Comparison of ENCODE assay signal across 1 cellular context in the genomic region with DNA sequence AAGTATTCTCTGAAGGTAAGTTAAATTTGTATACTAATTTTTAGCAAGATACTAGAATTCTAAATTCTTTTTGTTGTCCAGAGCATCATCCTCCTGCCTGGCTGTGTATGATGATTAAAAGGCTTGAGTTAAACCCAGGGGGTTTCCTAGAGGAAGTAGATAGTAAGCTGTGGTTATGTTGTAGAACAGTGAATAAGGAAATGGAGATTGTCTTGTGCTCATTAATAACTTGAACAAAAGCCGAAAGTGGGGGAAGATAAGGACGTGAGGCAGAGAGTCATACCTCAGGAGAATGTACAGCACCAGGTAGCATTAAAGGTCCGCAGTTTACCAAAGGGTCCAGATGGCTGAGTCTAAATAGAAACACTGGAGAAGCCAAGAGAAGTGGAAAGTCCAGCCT.
TF ChIP-seq lines count a peak whose summit lies in the region.

No MANE protein-coding gene starts in this region.

TF ChIP-seq in GM12878, 131 proteins besides CTCF, POLR2A, EP300 and RAD21 (continued from another document):
- no peak for TF ChIP-seq EZH2 (IDR thresholded peaks at IDR 0.05; ENCODE audit: borderline replicate concordance, control insufficient read depth, low read depth, low read length)
- TF ChIP-seq RELA (IDR thresholded peaks at IDR 0.05; ENCODE audit: borderline replicate concordance, partially characterized antibody) = peak; percentile 65
- TF ChIP-seq, protein P1, sequence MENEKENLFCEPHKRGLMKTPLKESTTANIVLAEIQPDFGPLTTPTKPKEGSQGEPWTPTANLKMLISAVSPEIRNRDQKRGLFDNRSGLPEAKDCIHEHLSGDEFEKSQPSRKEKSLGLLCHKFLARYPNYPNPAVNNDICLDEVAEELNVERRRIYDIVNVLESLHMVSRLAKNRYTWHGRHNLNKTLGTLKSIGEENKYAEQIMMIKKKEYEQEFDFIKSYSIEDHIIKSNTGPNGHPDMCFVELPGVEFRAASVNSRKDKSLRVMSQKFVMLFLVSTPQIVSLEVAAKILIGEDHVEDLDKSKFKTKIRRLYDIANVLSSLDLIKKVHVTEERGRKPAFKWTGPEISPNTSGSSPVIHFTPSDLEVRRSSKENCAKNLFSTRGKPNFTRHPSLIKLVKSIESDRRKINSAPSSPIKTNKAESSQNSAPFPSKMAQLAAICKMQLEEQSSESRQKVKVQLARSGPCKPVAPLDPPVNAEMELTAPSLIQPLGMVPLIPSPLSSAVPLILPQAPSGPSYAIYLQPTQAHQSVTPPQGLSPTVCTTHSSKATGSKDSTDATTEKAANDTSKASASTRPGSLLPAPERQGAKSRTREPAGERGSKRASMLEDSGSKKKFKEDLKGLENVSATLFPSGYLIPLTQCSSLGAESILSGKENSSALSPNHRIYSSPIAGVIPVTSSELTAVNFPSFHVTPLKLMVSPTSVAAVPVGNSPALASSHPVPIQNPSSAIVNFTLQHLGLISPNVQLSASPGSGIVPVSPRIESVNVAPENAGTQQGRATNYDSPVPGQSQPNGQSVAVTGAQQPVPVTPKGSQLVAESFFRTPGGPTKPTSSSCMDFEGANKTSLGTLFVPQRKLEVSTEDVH (IDR thresholded peaks at IDR 0.05; ENCODE audit: low read depth, partially characterized antibody) = no peak
- TF ChIP-seq, protein P2, sequence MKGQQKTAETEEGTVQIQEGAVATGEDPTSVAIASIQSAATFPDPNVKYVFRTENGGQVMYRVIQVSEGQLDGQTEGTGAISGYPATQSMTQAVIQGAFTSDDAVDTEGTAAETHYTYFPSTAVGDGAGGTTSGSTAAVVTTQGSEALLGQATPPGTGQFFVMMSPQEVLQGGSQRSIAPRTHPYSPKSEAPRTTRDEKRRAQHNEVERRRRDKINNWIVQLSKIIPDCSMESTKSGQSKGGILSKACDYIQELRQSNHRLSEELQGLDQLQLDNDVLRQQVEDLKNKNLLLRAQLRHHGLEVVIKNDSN (IDR thresholded peaks at IDR 0.05; ENCODE audit: borderline replicate concordance, extremely low read length, insufficient read depth, low read depth, low read length) = no peak
- TF ChIP-seq YBX1 (IDR thresholded peaks at IDR 0.05) = no peak
- TF ChIP-seq MEF2B (IDR thresholded peaks at IDR 0.05; ENCODE audit: partially characterized antibody, poor library complexity, severe bottlenecking) = peak; percentile 28
- TF ChIP-seq, protein P3, sequence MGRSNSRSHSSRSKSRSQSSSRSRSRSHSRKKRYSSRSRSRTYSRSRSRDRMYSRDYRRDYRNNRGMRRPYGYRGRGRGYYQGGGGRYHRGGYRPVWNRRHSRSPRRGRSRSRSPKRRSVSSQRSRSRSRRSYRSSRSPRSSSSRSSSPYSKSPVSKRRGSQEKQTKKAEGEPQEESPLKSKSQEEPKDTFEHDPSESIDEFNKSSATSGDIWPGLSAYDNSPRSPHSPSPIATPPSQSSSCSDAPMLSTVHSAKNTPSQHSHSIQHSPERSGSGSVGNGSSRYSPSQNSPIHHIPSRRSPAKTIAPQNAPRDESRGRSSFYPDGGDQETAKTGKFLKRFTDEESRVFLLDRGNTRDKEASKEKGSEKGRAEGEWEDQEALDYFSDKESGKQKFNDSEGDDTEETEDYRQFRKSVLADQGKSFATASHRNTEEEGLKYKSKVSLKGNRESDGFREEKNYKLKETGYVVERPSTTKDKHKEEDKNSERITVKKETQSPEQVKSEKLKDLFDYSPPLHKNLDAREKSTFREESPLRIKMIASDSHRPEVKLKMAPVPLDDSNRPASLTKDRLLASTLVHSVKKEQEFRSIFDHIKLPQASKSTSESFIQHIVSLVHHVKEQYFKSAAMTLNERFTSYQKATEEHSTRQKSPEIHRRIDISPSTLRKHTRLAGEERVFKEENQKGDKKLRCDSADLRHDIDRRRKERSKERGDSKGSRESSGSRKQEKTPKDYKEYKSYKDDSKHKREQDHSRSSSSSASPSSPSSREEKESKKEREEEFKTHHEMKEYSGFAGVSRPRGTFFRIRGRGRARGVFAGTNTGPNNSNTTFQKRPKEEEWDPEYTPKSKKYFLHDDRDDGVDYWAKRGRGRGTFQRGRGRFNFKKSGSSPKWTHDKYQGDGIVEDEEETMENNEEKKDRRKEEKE (IDR thresholded peaks at IDR 0.05) = no peak
- no peak for TF ChIP-seq BACH1 (IDR thresholded peaks at IDR 0.05; ENCODE audit: borderline replicate concordance)
- TF ChIP-seq SPI1 (IDR thresholded peaks at IDR 0.05; ENCODE audit: borderline replicate concordance, insufficient read depth, low read depth, low read length) = peak; percentile 83
- TF ChIP-seq, protein P4, sequence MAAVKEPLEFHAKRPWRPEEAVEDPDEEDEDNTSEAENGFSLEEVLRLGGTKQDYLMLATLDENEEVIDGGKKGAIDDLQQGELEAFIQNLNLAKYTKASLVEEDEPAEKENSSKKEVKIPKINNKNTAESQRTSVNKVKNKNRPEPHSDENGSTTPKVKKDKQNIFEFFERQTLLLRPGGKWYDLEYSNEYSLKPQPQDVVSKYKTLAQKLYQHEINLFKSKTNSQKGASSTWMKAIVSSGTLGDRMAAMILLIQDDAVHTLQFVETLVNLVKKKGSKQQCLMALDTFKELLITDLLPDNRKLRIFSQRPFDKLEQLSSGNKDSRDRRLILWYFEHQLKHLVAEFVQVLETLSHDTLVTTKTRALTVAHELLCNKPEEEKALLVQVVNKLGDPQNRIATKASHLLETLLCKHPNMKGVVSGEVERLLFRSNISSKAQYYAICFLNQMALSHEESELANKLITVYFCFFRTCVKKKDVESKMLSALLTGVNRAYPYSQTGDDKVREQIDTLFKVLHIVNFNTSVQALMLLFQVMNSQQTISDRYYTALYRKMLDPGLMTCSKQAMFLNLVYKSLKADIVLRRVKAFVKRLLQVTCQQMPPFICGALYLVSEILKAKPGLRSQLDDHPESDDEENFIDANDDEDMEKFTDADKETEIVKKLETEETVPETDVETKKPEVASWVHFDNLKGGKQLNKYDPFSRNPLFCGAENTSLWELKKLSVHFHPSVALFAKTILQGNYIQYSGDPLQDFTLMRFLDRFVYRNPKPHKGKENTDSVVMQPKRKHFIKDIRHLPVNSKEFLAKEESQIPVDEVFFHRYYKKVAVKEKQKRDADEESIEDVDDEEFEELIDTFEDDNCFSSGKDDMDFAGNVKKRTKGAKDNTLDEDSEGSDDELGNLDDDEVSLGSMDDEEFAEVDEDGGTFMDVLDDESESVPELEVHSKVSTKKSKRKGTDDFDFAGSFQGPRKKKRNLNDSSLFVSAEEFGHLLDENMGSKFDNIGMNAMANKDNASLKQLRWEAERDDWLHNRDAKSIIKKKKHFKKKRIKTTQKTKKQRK (IDR thresholded peaks at IDR 0.05; ENCODE audit: low read depth, low read length) = no peak
- no peak for TF ChIP-seq EGR1 (IDR thresholded peaks at IDR 0.05; ENCODE audit: borderline replicate concordance in 1 of 2, low read depth in 2 of 2, low read length in 2 of 2)
- TF ChIP-seq CREM (IDR thresholded peaks at IDR 0.05; ENCODE audit: low read depth) = no peak
- TF ChIP-seq IKZF2 (IDR thresholded peaks at IDR 0.05) = peak; percentile 40 to 50; a peak in 2 of 4 replicates
- TF ChIP-seq ZNF217 (IDR thresholded peaks at IDR 0.05) = no peak
- TF ChIP-seq, protein P5, sequence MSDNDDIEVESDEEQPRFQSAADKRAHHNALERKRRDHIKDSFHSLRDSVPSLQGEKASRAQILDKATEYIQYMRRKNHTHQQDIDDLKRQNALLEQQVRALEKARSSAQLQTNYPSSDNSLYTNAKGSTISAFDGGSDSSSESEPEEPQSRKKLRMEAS (IDR thresholded peaks at IDR 0.05; ENCODE audit: low read depth, low read length) = no peak
- peak in 1 of 2 experiments; percentile 82; a peak in 1 of 4 replicates for TF ChIP-seq ETV6 (conservative IDR thresholded peaks at IDR 0.05 in 1 of 2, IDR thresholded peaks at IDR 0.05 in 1 of 2; ENCODE audit: borderline replicate concordance in 1 of 2, low read depth in 1 of 2)
- TF ChIP-seq SUZ12 (IDR thresholded peaks at IDR 0.05; ENCODE audit: unreplicated experiment) = no peak
- peak; percentile 72; the same call in 1 of the 2 replicates for TF ChIP-seq BCL11A (IDR thresholded peaks at IDR 0.05; ENCODE audit: low read depth, low read length)
- peak; percentile 91 for TF ChIP-seq MTA2 (IDR thresholded peaks at IDR 0.05; ENCODE audit: low read depth)
- TF ChIP-seq, protein P6, sequence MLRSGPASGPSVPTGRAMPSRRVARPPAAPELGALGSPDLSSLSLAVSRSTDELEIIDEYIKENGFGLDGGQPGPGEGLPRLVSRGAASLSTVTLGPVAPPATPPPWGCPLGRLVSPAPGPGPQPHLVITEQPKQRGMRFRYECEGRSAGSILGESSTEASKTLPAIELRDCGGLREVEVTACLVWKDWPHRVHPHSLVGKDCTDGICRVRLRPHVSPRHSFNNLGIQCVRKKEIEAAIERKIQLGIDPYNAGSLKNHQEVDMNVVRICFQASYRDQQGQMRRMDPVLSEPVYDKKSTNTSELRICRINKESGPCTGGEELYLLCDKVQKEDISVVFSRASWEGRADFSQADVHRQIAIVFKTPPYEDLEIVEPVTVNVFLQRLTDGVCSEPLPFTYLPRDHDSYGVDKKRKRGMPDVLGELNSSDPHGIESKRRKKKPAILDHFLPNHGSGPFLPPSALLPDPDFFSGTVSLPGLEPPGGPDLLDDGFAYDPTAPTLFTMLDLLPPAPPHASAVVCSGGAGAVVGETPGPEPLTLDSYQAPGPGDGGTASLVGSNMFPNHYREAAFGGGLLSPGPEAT (IDR thresholded peaks at IDR 0.05; ENCODE audit: low read depth) = peak; percentile 96
- 0 out of 2 replicates have a peak, but pooled peaks have one; percentile 31 for TF ChIP-seq IKZF1 (conservative IDR thresholded peaks at IDR 0.05)
- TF ChIP-seq CHD1 (IDR thresholded peaks at IDR 0.05; ENCODE audit: low read depth, low read length) = no peak
- no peak for TF ChIP-seq TCF12 (IDR thresholded peaks at IDR 0.05; ENCODE audit: low read depth, low read length)
- no peak for TF ChIP-seq FOXM1 (IDR thresholded peaks at IDR 0.05; ENCODE audit: low read depth, low read length)
- no peak for TF ChIP-seq TARDBP (IDR thresholded peaks at IDR 0.05; ENCODE audit: borderline replicate concordance)
- TF ChIP-seq, protein P7, sequence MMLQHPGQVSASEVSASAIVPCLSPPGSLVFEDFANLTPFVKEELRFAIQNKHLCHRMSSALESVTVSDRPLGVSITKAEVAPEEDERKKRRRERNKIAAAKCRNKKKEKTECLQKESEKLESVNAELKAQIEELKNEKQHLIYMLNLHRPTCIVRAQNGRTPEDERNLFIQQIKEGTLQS (IDR thresholded peaks at IDR 0.05; ENCODE audit: borderline replicate concordance, extremely low read depth, low read depth, low read length) = no peak
- TF ChIP-seq CBX3 (IDR thresholded peaks at IDR 0.05; ENCODE audit: borderline replicate concordance, low read depth) = no peak
- 0 out of 2 replicates have a peak, but pooled peaks have one; percentile 24 for TF ChIP-seq CREB1 (IDR thresholded peaks at IDR 0.05; ENCODE audit: low read depth)
- no peak for TF ChIP-seq SRF (IDR thresholded peaks at IDR 0.05; ENCODE audit: low read depth in 2 of 2, low read length in 2 of 2)
- TF ChIP-seq NFIC (IDR thresholded peaks at IDR 0.05; ENCODE audit: low read depth, low read length) = peak; percentile 52; the same call in 1 of the 2 replicates
- peak; percentile 56 for TF ChIP-seq DPF2 (IDR thresholded peaks at IDR 0.05)
- TF ChIP-seq ZNF207 (IDR thresholded peaks at IDR 0.05; ENCODE audit: borderline replicate concordance) = no peak
- peak; percentile 91 for TF ChIP-seq RUNX3 (IDR thresholded peaks at IDR 0.05; ENCODE audit: low read length)
TF ChIP-seq in GM12878: peak in this region for 15.
